In genomic region chr1:35718492-35719336, GRCh38 we compare ENCODE assay signal across 8 cellular contexts. TPM values are rescaled to one million over a fixed set of nuclear protein-coding genes. Genes with fewer than 3 reads are reported as not detected.
A peak's percentile ranks its signal among the peaks of the same experiment; 100 is the strongest.
DNase-seq lines count a peak whose midpoint lies in the region; ATAC-seq and TF ChIP-seq lines count a peak whose summit lies in the region.

C1orf216 (minus strand) TSS chr1:35718884; CDS start chr1:35716321, 2,563 bp downstream.

- peak within 1 kb of the TSS; percentile 96 for H3K27ac Mint-ChIP-seq in chondrocyte (ENCODE audit: unreplicated experiment)

- peaks cover 10% of the 10 kb centered on the region for H3K36me3 Mint-ChIP-seq in chondrocyte (ENCODE audit: low read depth)

- no peak for TF ChIP-seq CTCF in chondrocyte (IDR thresholded peaks at IDR 0.05)

- DNase-seq in Daoy (ENCODE audit: low read depth) (peak; percentile 87), GOT3 (lab: John Stamatoyannopoulos, UW) (peak; percentile 45), NCI-H2029 treated with DMSO at 0.1 percent for 48 hours (lab: John Stamatoyannopoulos, UW) (peak; percentile 35), chondrocyte (ENCODE audit: low spot score) (no peak), kidney glomerular epithelial cell (lab: John Stamatoyannopoulos, UW) (peak; percentile 43)
- peak; percentile 80 to 82 for DNase-seq in activated CD4-positive, alpha-beta T cell treated with anti-CD3 and anti-CD28 coated beads for 4 hours
- DNase-seq in stimulated activated CD4-positive, alpha-beta T cell treated with anti-CD3 and anti-CD28 coated beads, Interleukin-1b, Interleukin-23, amount 100 ng/mL, for 24 hours (ENCODE audit: low read depth in 4 of 4, low spot score in 1 of 4), result peak; percentile 47 to 72 (median 60)

- H3K4me3 Mint-ChIP-seq in chondrocyte (ENCODE audit: unreplicated experiment), result peak within 1 kb of the TSS; percentile 84

- no peak for ATAC-seq in HG03135 (IDR thresholded peaks at IDR 0.05; ENCODE audit: unreplicated experiment)

- H3K4me1 Mint-ChIP-seq in chondrocyte (ENCODE audit: low read depth), result peaks cover 41% of the 10 kb centered on the region

- H3K27me3 Mint-ChIP-seq in chondrocyte (ENCODE audit: low read depth), result no peaks in the 10 kb centered on the region

- no peaks in the 10 kb centered on the region for H3K9me3 Mint-ChIP-seq in chondrocyte (ENCODE audit: low read depth)

RNA-seq across cellular contexts. Expression of gene C1orf216, which starts in this region (rescaled TPM):
- total RNA-seq in Daoy (2014; rRNA removed; shearing (Covaris generic)), result 18.6 and 21.2 TPM in 2 replicates
- total RNA-seq in chondrocyte, result 23.2 to 26.1 TPM (median 24.8 TPM) in 3 replicates
